In the genomic region with DNA sequence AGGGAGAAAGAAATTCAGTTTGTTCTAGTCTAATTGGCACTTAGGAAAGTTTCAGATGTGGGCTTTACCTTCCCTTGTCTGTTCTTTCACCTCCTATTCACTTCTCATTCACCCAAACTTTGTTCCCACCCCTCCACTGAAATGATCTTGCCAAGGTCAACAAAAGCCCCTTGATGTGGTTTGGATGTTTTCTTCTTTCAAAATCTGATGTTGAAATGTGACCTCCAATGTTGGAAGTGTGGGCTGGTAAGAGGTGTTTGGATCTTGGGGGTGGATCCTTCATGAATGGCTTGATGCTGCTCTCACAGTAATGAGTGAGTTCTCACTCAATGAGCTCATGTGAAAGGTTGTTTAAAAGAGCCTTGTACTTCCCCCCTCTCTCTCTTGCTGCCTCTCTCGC, we compare ENCODE assay signal across 22 cellular contexts.
DNase-seq lines count a peak whose midpoint lies in the region; TF ChIP-seq lines count a peak whose summit lies in the region.
"Had no signal": no experiment of that assay in that cellular context is flagged by ENCODE, and none has a peak within 500 bp of the region (broad histone marks: within the 10 kb centered on the region; RNA-seq: fewer than 3 reads in every experiment).

No MANE protein-coding gene starts in this region.

- H3F3A ChIP-seq in GM23248 (ENCODE audit: insufficient read depth), result peaks cover 22% of the 10 kb centered on the region
- H3F3A ChIP-seq in Loucy (ENCODE audit: low read depth), result no peaks in the 10 kb centered on the region

- no peak overlapping the region for H2BK15ac ChIP-seq in H9 (ENCODE audit: low read depth, low read length)

- H2BK20ac ChIP-seq in H9 (ENCODE audit: low read depth, low read length, poor library complexity, severe bottlenecking), result no peak overlapping the region

- H3K4me3 ChIP-seq in GM23248, result no peak overlapping the region
- H3K4me3 ChIP-seq in Loucy (ENCODE audit: low read length, poor library complexity, severe bottlenecking), result no peak overlapping the region
- H3K4me3 ChIP-seq: BLaER1 treated with 17β-estradiol and CSF1 and Interleukin-3, amounts not matched to agents 10 nM and 100 nM had no signal

- H4K91ac ChIP-seq in H9 (ENCODE audit: insufficient read length, low read depth, low read length), result no peak overlapping the region

- H2AFZ ChIP-seq in GM23248 (no peak overlapping the region), Loucy (ENCODE audit: low read length) (0 out of 2 replicates have a peak overlapping the region, but pooled peaks have one; percentile 41), H9 (ENCODE audit: low read length) (no peak overlapping the region)

- H3T11ph ChIP-seq in H9 (ENCODE audit: low read length), result no peak overlapping the region

- H3K56ac ChIP-seq in H9 (ENCODE audit: insufficient read length, low read depth, low read length), result no peak overlapping the region

- H3K9ac ChIP-seq in GM23248, result no peak overlapping the region
- no peak overlapping the region for H3K9ac ChIP-seq in Loucy (ENCODE audit: low read depth, low read length, poor library complexity, severe bottlenecking)
- no peak overlapping the region for H3K9ac ChIP-seq in H9 (ENCODE audit: extremely low read depth, insufficient read length, low read length)
- H3K9ac ChIP-seq: BLaER1 treated with 17β-estradiol and CSF1 and Interleukin-3, amounts not matched to agents 10 nM and 100 nM; KMS-11; SK-N-SH had no signal

- no peak overlapping the region for H3K4me3 Mint-ChIP-seq in H9
- H3K4me3 Mint-ChIP-seq: CD4-positive, alpha-beta T cell; IgD-negative memory B cell had no signal

- no peaks in the 10 kb centered on the region for H3K79me2 ChIP-seq in GM23248 (ENCODE audit: insufficient read depth)
- H3K79me2 ChIP-seq in Loucy (ENCODE audit: insufficient read depth, low read length), result no peaks in the 10 kb centered on the region
- no peaks in the 10 kb centered on the region for H3K79me2 ChIP-seq in H9 (ENCODE audit: insufficient read depth, low read length)

- no peaks in the 10 kb centered on the region for H3K23me2 ChIP-seq in H9 (ENCODE audit: insufficient read length, low read depth, low read length, poor library complexity, severe bottlenecking)

- H2AK5ac ChIP-seq in H9 (ENCODE audit: insufficient read length, low read length), result no peak overlapping the region

- in situ Hi-C loops in GM23248 (cut with MboI), result loop anchor here (10.0 kb wide), 1 partner anchor 424 kb away; a partner anchor contains a TSS

- no peaks in the 10 kb centered on the region for H3K27me3 Mint-ChIP-seq in H9 (ENCODE audit: low read depth)
- H3K27me3 Mint-ChIP-seq: CD4-positive, alpha-beta T cell had no signal

- 92 to 100% methylated on average over 1 of the region's 1 CpG for WGBS in GM23248 (ENCODE audit: low coverage in 1 of 2, low lambda C conversion rate in 2 of 2, missing lambda C conversion rate in 2 of 2), 2 experiments
- no CpG with 5 or more reads among the region's 1 CpG for WGBS in H9 (ENCODE audit: extremely low coverage, insufficient read length, low lambda C conversion rate)

- no peaks in the 10 kb centered on the region for H3K79me1 ChIP-seq in H9 (ENCODE audit: insufficient read depth, low read depth, low read length, poor library complexity, severe bottlenecking)

- no peaks in the 10 kb centered on the region for H3K27me3 ChIP-seq in GM23248 (replicated peaks; ENCODE audit: insufficient read depth)
- no peaks in the 10 kb centered on the region for H3K27me3 ChIP-seq in Loucy (ENCODE audit: insufficient read depth, low read length, poor library complexity, severe bottlenecking)
- no peaks in the 10 kb centered on the region for H3K27me3 ChIP-seq in H9 (ENCODE audit: insufficient read depth, low read length)
- H3K27me3 ChIP-seq: BLaER1 treated with 17β-estradiol and CSF1 and Interleukin-3, amounts not matched to agents 10 nM and 100 nM had no signal

- no peak overlapping the region for H3K27ac Mint-ChIP-seq in H9
- H3K27ac Mint-ChIP-seq: CD4-positive, alpha-beta T cell; IgD-negative memory B cell had no signal

- H3K4me1 ChIP-seq in GM23248 (ENCODE audit: insufficient read depth) (peaks cover 22% of the 10 kb centered on the region), Loucy (ENCODE audit: insufficient read depth, low read length, poor library complexity, severe bottlenecking) (no peaks in the 10 kb centered on the region), H9 (ENCODE audit: insufficient read depth, low read length) (no peaks in the 10 kb centered on the region)
- H3K4me1 ChIP-seq: BLaER1 treated with 17β-estradiol and CSF1 and Interleukin-3, amounts not matched to agents 10 nM and 100 nM had no signal

- H4K20me1 ChIP-seq in GM23248 (ENCODE audit: insufficient read depth), result no peaks in the 10 kb centered on the region
- H4K20me1 ChIP-seq in Loucy (ENCODE audit: insufficient read depth, low read length, poor library complexity, severe bottlenecking), result no peaks in the 10 kb centered on the region
- H4K20me1 ChIP-seq in H9 (ENCODE audit: control insufficient read depth, insufficient read depth, insufficient read length), result no peaks in the 10 kb centered on the region
- H4K20me1 ChIP-seq: BLaER1 treated with 17β-estradiol and CSF1 and Interleukin-3, amounts not matched to agents 10 nM and 100 nM had no signal

- H3K36me3 ChIP-seq in GM23248 (ENCODE audit: low read depth) (no peaks in the 10 kb centered on the region), Loucy (ENCODE audit: insufficient read depth, low read length) (no peaks in the 10 kb centered on the region)
- H3K36me3 ChIP-seq: BLaER1 treated with 17β-estradiol and CSF1 and Interleukin-3, amounts not matched to agents 10 nM and 100 nM had no signal

- H3K9me3 Mint-ChIP-seq in H9, result peaks cover 0 to 13% of the 10 kb centered on the region in 2 experiments; a peak in 3 of 5 replicates

- peak overlapping the region; percentile 10 for H3K4me2 ChIP-seq in GM23248 (ENCODE audit: unreplicated experiment)
- no peak overlapping the region for H3K4me2 ChIP-seq in Loucy (ENCODE audit: low read depth, low read length, poor library complexity, severe bottlenecking)
- no peak overlapping the region for H3K4me2 ChIP-seq in H9 (ENCODE audit: insufficient read depth, insufficient read length, low read length)
- H3K4me2 ChIP-seq: BLaER1 treated with 17β-estradiol and CSF1 and Interleukin-3, amounts not matched to agents 10 nM and 100 nM; KMS-11; SK-N-SH had no signal

- no peak overlapping the region for H3K14ac ChIP-seq in H9 (ENCODE audit: insufficient read depth, low read length)

- no peak overlapping the region for H4K5ac ChIP-seq in H9 (ENCODE audit: insufficient read length, low read depth, low read length)

- no peak overlapping the region for H2BK5ac ChIP-seq in H9 (ENCODE audit: insufficient read length, low read length)

- no peak overlapping the region for H2BK120ac ChIP-seq in H9 (ENCODE audit: low read depth, low read length, poor library complexity, severe bottlenecking)

- TF ChIP-seq CTCF in Loucy (conservative IDR thresholded peaks at IDR 0.05; ENCODE audit: low read length), result no peak
- TF ChIP-seq CTCF in H9 (conservative IDR thresholded peaks at IDR 0.05), result no peak

- H3K23ac ChIP-seq in H9 (ENCODE audit: insufficient read length, low read depth, low read length), result no peak overlapping the region

- H3K27ac ChIP-seq in GM23248 (no peak overlapping the region), caudate nucleus (ENCODE audit: low read depth, low read length) (no peak overlapping the region), H9 (ENCODE audit: insufficient read length, low read depth, low read length) (no peak overlapping the region)
- H3K27ac ChIP-seq: BLaER1 treated with 17β-estradiol and CSF1 and Interleukin-3, amounts not matched to agents 10 nM and 100 nM; KMS-11 had no signal

- no peaks in the 10 kb centered on the region for H3K4me1 Mint-ChIP-seq in H9
- H3K4me1 Mint-ChIP-seq: IgD-negative memory B cell had no signal

- H2BK12ac ChIP-seq in H9 (ENCODE audit: insufficient read length, low read depth, low read length), result no peak overlapping the region

- H3K36me3 Mint-ChIP-seq in H9 (ENCODE audit: insufficient read depth in 1 of 3, low read depth in 3 of 3), result no peaks in the 10 kb centered on the region
- H3K36me3 Mint-ChIP-seq: IgD-negative memory B cell had no signal

- DNase-seq in GM23248 (no peak), astrocyte of the hippocampus (ENCODE audit: low read depth, low spot score) (peak; percentile 11), renal cortical epithelial cell (ENCODE audit: low read depth) (peak; percentile 60), caudate nucleus (lab: John Stamatoyannopoulos, UW) (no peak), COLO668 (lab: John Stamatoyannopoulos, UW; ENCODE audit: unreplicated experiment) (no peak), H9 (no peak), Ammon's horn (ENCODE audit: low spot score) (no peak)
- DNase-seq: CD4-positive, alpha-beta T cell; COR-L47; DMS53; NCI-H1105; NCI-H1436 treated with DMSO at 0.1 percent for 48 hours; NCI-H187 treated with DMSO at 0.1 percent for 48 hours; NCI-H2107; NCI-H524 treated with DMSO at 0.1 percent for 48 hours; NCI-H774; SK-N-SH; SW 1271 had no signal

- no peak overlapping the region for H3K18ac ChIP-seq in H9 (ENCODE audit: insufficient read length, low read depth, low read length)

- no peaks in the 10 kb centered on the region for H3K9me3 ChIP-seq in GM23248 (ENCODE audit: low read depth)
- H3K9me3 ChIP-seq in Loucy (ENCODE audit: insufficient read depth, low read depth, low read length), result no peaks in the 10 kb centered on the region
- no peaks in the 10 kb centered on the region for H3K9me3 ChIP-seq in H9 (ENCODE audit: control insufficient read depth, low read depth, low read length)
- H3K9me3 ChIP-seq: SK-N-SH had no signal

- H3K9me2 ChIP-seq in GM23248 (ENCODE audit: insufficient read depth) (no peaks in the 10 kb centered on the region), Loucy (replicated peaks; ENCODE audit: low read depth, low read length) (no peaks in the 10 kb centered on the region)
- H3K9me2 ChIP-seq: SK-N-SH had no signal

- H3K4ac ChIP-seq in H9 (ENCODE audit: low read depth, low read length), result no peak overlapping the region

- H4K8ac ChIP-seq in H9 (replicated peaks; ENCODE audit: insufficient read length, low read depth, low read length), result no peak overlapping the region

Comparison
In these comparisons a context has a peak if more than half of its experiments do, and no peak if none do; other contexts are left out.
1. DNase-seq: peak in astrocyte of the hippocampus (single experiment) and renal cortical epithelial cell (single experiment); none in GM23248 (single experiment), caudate nucleus (0 of 61), COLO668 (single experiment), H9 (single experiment) and Ammon's horn (single experiment).